ENCODE assay signal across 18 cellular contexts in genomic region chr20:8435251-8436035, GRCh38.
"Had no signal": no experiment of that assay in that cellular context is flagged by ENCODE, and none has a peak within 500 bp of the region (broad histone marks: within the 10 kb centered on the region; RNA-seq: fewer than 3 reads in every experiment).

No MANE protein-coding gene starts in this region.

- H3K27me3 ChIP-seq: gastroesophageal sphincter, tibial artery, vagina had no signal

- ATAC-seq: activated CD4-positive, CD25-positive, alpha-beta regulatory T cell treated with anti-CD3 and anti-CD28 coated beads, Interleukin-2, amount 50 U/mL, for 24 hours; activated CD8-positive, alpha-beta memory T cell treated with anti-CD3 and anti-CD28 coated beads, Interleukin-2, amount 10 ng/mL, durations not matched to agents 7 days and 5 days; activated naive CD4-positive, alpha-beta T cell treated with anti-CD3 and anti-CD28 coated beads, Interleukin-2, amount 50 U/mL, for 72 hours; naive thymus-derived CD8-positive, alpha-beta T cell; right cardiac atrium had no signal

- H3K36me3 ChIP-seq: gastroesophageal sphincter, lower lobe of right lung, tibial artery, vagina had no signal

- DNase-seq: activated CD4-positive, alpha-beta T cell treated with anti-CD3 and anti-CD28 coated beads, Interleukin-2, amount 50 U/mL, for 48 hours; activated CD8-positive, alpha-beta memory T cell treated with anti-CD3 and anti-CD28 coated beads, Interleukin-2, amount 10 ng/mL, durations not matched to agents 7 days and 5 days; activated effector memory CD4-positive, alpha-beta T cell treated with Interleukin-2 at 50 U/mL for 16 hours; activated T-cell treated with anti-CD3 and anti-CD28 coated beads, Interleukin-2, amount 50 U/mL, for 24 hours; amygdala; cortex of kidney; effector memory CD4-positive, alpha-beta T cell; lower lobe of right lung; naive thymus-derived CD8-positive, alpha-beta T cell; occipital lobe; right cardiac atrium; small intestine; tibial artery had no signal

- H3K4me3 ChIP-seq: gastroesophageal sphincter, lower lobe of right lung, tibial artery, vagina had no signal

- H3K27ac ChIP-seq: epithelial cell of prostate, gastroesophageal sphincter, lower lobe of right lung, tibial artery, vagina had no signal

- H3K9me3 ChIP-seq: gastroesophageal sphincter, lower lobe of right lung, tibial artery, vagina had no signal
